ENCODE assay signal across 13 cellular contexts in the genomic region with DNA sequence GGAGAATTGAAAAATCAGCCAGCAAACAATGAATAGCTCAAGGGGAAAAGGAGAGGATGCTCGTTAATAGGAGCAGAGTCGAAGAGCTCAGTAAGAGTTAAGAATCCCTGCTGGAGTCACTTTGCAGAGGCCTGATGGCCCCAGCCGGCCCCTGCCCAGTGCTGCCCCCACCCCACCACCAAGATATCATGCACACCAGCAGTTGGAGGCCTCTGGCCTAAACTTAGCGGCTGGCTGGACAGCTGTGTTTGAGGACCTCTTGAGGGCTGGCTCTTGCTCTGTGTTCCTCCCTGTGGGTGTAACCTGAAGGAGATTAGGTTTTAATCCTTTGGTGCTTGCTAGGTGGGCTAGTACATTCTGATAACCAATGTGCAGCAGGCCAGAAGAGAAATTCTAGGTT.
DNase-seq lines count a peak whose midpoint lies in the region; ATAC-seq, FAIRE-seq and TF ChIP-seq lines count a peak whose summit lies in the region.
"Had no signal": no experiment of that assay in that cellular context is flagged by ENCODE, and none has a peak within 500 bp of the region (broad histone marks: within the 10 kb centered on the region; RNA-seq: fewer than 3 reads in every experiment).

No MANE protein-coding gene starts in this region.

- no peaks in the 10 kb centered on the region for H3K9me3 Mint-ChIP-seq in astrocyte (ENCODE audit: unreplicated experiment)
- no peaks in the 10 kb centered on the region for H3K9me3 Mint-ChIP-seq in stimulated activated effector memory CD8-positive, alpha-beta T cell treated with anti-CD3 and anti-CD28 coated beads, Interleukin-12 subunit alpha, Interleukin-12 subunit beta, amount 100 ng/mL, for 72 hours
- H3K9me3 Mint-ChIP-seq: CD14-positive monocyte had no signal

- no peak overlapping the region for H3K4me3 Mint-ChIP-seq in astrocyte (ENCODE audit: unreplicated experiment)
- H3K4me3 Mint-ChIP-seq in stimulated activated effector memory CD8-positive, alpha-beta T cell treated with anti-CD3 and anti-CD28 coated beads, Interleukin-12 subunit alpha, Interleukin-12 subunit beta, amount 100 ng/mL, for 72 hours, result no peak overlapping the region
- H3K4me3 Mint-ChIP-seq: CD14-positive monocyte had no signal

- H3K4me3 ChIP-seq in astrocyte (ENCODE audit: insufficient read depth, low read depth, low read length), result no peak overlapping the region

- DNase-seq in LHCN-M2 (ENCODE audit: low read depth), result peak; percentile 33
- DNase-seq in astrocyte (ENCODE audit: low read depth), result no peak
- DNase-seq in left kidney (ENCODE audit: low read depth, low spot score), result peak; percentile 31
- no peak for DNase-seq in stimulated activated effector memory CD8-positive, alpha-beta T cell treated with anti-CD3 and anti-CD28 coated beads, Interleukin-12 subunit alpha, Interleukin-12 subunit beta, amount 100 ng/mL, for 72 hours (ENCODE audit: low spot score in 2 of 2)
- no peak for DNase-seq in NCI-H2081 treated with DMSO at 0.1 percent for 48 hours (lab: John Stamatoyannopoulos, UW)
- DNase-seq in NCI-H1048 (lab: John Stamatoyannopoulos, UW), result no peak
- no peak for DNase-seq in amniotic stem cell (lab: John Stamatoyannopoulos, UW)
- DNase-seq in NCI-H510A (lab: John Stamatoyannopoulos, UW), result no peak
- DNase-seq: KG1; stimulated activated naive CD4-positive, alpha-beta T cell treated with Interleukin-2 at 50 U/mL for 16 hours had no signal

- FAIRE-seq in astrocyte (lab: Jason Lieb, UNC), result no peak
- FAIRE-seq: frontal cortex had no signal

- no peak overlapping the region for H3K9ac ChIP-seq in astrocyte (ENCODE audit: low read length)
- H3K9ac ChIP-seq: parathyroid adenoma had no signal

- H3K4me1 ChIP-seq in astrocyte (ENCODE audit: insufficient read depth, low read length), result peaks cover 17% of the 10 kb centered on the region
- H3K4me1 ChIP-seq: parathyroid adenoma had no signal

- no peak for ATAC-seq in stimulated activated effector memory CD8-positive, alpha-beta T cell treated with anti-CD3 and anti-CD28 coated beads, Interleukin-12 subunit alpha, Interleukin-12 subunit beta, amount 100 ng/mL, for 72 hours

- no peak overlapping the region for H3K27ac Mint-ChIP-seq in astrocyte (ENCODE audit: unreplicated experiment)
- H3K27ac Mint-ChIP-seq in stimulated activated effector memory CD8-positive, alpha-beta T cell treated with anti-CD3 and anti-CD28 coated beads, Interleukin-12 subunit alpha, Interleukin-12 subunit beta, amount 100 ng/mL, for 72 hours, result peak overlapping the region; percentile 43
- H3K27ac Mint-ChIP-seq: CD14-positive monocyte had no signal

- H3K27ac ChIP-seq in astrocyte (ENCODE audit: low read depth, low read length), result peak overlapping the region; percentile 32
- H3K27ac ChIP-seq: parathyroid adenoma had no signal

- H4K20me1 ChIP-seq in astrocyte (ENCODE audit: insufficient read depth, low read length), result no peaks in the 10 kb centered on the region

- no peaks in the 10 kb centered on the region for H3K79me2 ChIP-seq in astrocyte (ENCODE audit: insufficient read depth, low read length)
- H3K79me2 ChIP-seq: parathyroid adenoma had no signal

- H3K9me3 ChIP-seq in astrocyte (ENCODE audit: insufficient read depth, low read depth, low read length), result no peaks in the 10 kb centered on the region

- no peaks in the 10 kb centered on the region for H3K27me3 ChIP-seq in astrocyte (ENCODE audit: insufficient read depth, low read length)

- H3K4me1 Mint-ChIP-seq in astrocyte (ENCODE audit: low read depth, unreplicated experiment), result peaks cover 16% of the 10 kb centered on the region
- H3K4me1 Mint-ChIP-seq in stimulated activated effector memory CD8-positive, alpha-beta T cell treated with anti-CD3 and anti-CD28 coated beads, Interleukin-12 subunit alpha, Interleukin-12 subunit beta, amount 100 ng/mL, for 72 hours, result peaks cover 11% of the 10 kb centered on the region
- H3K4me1 Mint-ChIP-seq: CD14-positive monocyte had no signal

- no peak for TF ChIP-seq CTCF in astrocyte (IDR thresholded peaks at IDR 0.05; ENCODE audit: insufficient read depth, low read depth, low read length)

- H2AFZ ChIP-seq in astrocyte (ENCODE audit: low read depth, low read length), result no peak overlapping the region
- H2AFZ ChIP-seq: parathyroid adenoma had no signal

- H3K4me2 ChIP-seq in astrocyte (ENCODE audit: low read length), result peak overlapping the region; percentile 81

- no peaks in the 10 kb centered on the region for H3K36me3 ChIP-seq in astrocyte (ENCODE audit: insufficient read depth, low read length)

- H3K36me3 Mint-ChIP-seq in astrocyte (ENCODE audit: low read depth, unreplicated experiment), result peaks cover 8% of the 10 kb centered on the region
- peaks cover 32% of the 10 kb centered on the region for H3K36me3 Mint-ChIP-seq in stimulated activated effector memory CD8-positive, alpha-beta T cell treated with anti-CD3 and anti-CD28 coated beads, Interleukin-12 subunit alpha, Interleukin-12 subunit beta, amount 100 ng/mL, for 72 hours

- H3K27me3 Mint-ChIP-seq in astrocyte (ENCODE audit: low read depth, unreplicated experiment), result no peaks in the 10 kb centered on the region

Comparison
In these comparisons a context has a peak if more than half of its experiments do, and no peak if none do; other contexts are left out.
1. DNase-seq: peak in LHCN-M2 (single experiment) and left kidney (single experiment); none in astrocyte (single experiment), stimulated activated effector memory CD8-positive, alpha-beta T cell treated with anti-CD3 and anti-CD28 coated beads, Interleukin-12 subunit alpha, Interleukin-12 subunit beta, amount 100 ng/mL, for 72 hours (0 of 2), NCI-H2081 treated with DMSO at 0.1 percent for 48 hours (single experiment), NCI-H1048 (single experiment), amniotic stem cell (single experiment) and NCI-H510A (single experiment).